17 cellular contexts compared by ENCODE assay signal in genomic region chr22:42324566-42324965, GRCh38. TPM values are rescaled to one million over a fixed set of nuclear protein-coding genes. Genes with fewer than 3 reads are reported as not detected.
DNase-seq lines count a peak whose midpoint lies in the region; ATAC-seq and TF ChIP-seq lines count a peak whose summit lies in the region.
"Had no signal": no experiment of that assay in that cellular context is flagged by ENCODE, and none has a peak within 500 bp of the region (broad histone marks: within the 10 kb centered on the region; RNA-seq: fewer than 3 reads in every experiment).

No MANE protein-coding gene starts in this region.

- H3K27me3 Mint-ChIP-seq in activated T-cell treated with anti-CD3 and anti-CD28 coated beads, Interleukin-2, amount 50 U/mL, for 72 hours (ENCODE audit: low read depth): no peaks in the 10 kb centered on the region
- H3K27me3 Mint-ChIP-seq in activated naive CD8-positive, alpha-beta T cell: no peaks in the 10 kb centered on the region

- H4K91ac ChIP-seq in neuronal stem cell (ENCODE audit: low read depth, low read length, poor library complexity): no peak overlapping the region

- peak overlapping the region; percentile 78 for H2AK5ac ChIP-seq in neuronal stem cell (ENCODE audit: low read depth, low read length)

- no peak overlapping the region for H3K14ac ChIP-seq in neuronal stem cell (ENCODE audit: low read length)

- peak overlapping the region in 1 of 2 donors; percentile 19 for H3K4me3 Mint-ChIP-seq in activated T-cell treated with anti-CD3 and anti-CD28 coated beads, Interleukin-2, amount 50 U/mL, for 72 hours
- H3K4me3 Mint-ChIP-seq in activated naive CD8-positive, alpha-beta T cell: no peak overlapping the region

- H4K8ac ChIP-seq in neuronal stem cell (ENCODE audit: low read depth, low read length): no peak overlapping the region

- peaks cover 2% of the 10 kb centered on the region for H3K79me1 ChIP-seq in neuronal stem cell (ENCODE audit: low read depth, low read length)

- peak overlapping the region; percentile 91 for H3K27ac Mint-ChIP-seq in activated T-cell treated with anti-CD3 and anti-CD28 coated beads, Interleukin-2, amount 50 U/mL, for 72 hours
- peak overlapping the region; percentile 70 for H3K27ac Mint-ChIP-seq in activated naive CD8-positive, alpha-beta T cell

- TF ChIP-seq CTCF in HEK293 (tag by site-specific recombination; IDR thresholded peaks at IDR 0.05): no peak

- no peak overlapping the region for H2BK12ac ChIP-seq in neuronal stem cell (ENCODE audit: low read length)

- H3K9me3 ChIP-seq in HEK293 (ENCODE audit: control insufficient read depth, insufficient read depth, low read depth, low read length) (no peaks in the 10 kb centered on the region), neuronal stem cell (replicated peaks in 1 of 2; ENCODE audit: control insufficient read depth in 2 of 2, insufficient read depth in 1 of 2, low read depth in 1 of 2, low read length in 2 of 2) (no peaks in the 10 kb centered on the region)
- H3K9me3 ChIP-seq: right atrium auricular region, stomach, tibial artery had no signal

- peaks cover 0 to 2% of the 10 kb centered on the region in 2 donors for H3K9me3 Mint-ChIP-seq in activated T-cell treated with anti-CD3 and anti-CD28 coated beads, Interleukin-2, amount 50 U/mL, for 72 hours
- H3K9me3 Mint-ChIP-seq in activated naive CD8-positive, alpha-beta T cell (ENCODE audit: low read depth): no peaks in the 10 kb centered on the region

- no CpG with 5 or more reads among the region's 5 CpGs for WGBS in neuronal stem cell (ENCODE audit: extremely low coverage in 2 of 2, insufficient read length in 2 of 2, insufficient replicate concordance in 1 of 2), 2 donors

- H3K4me1 Mint-ChIP-seq in activated T-cell treated with anti-CD3 and anti-CD28 coated beads, Interleukin-2, amount 50 U/mL, for 72 hours (ENCODE audit: low read depth): peaks cover 44% of the 10 kb centered on the region
- H3K4me1 Mint-ChIP-seq in activated naive CD8-positive, alpha-beta T cell (ENCODE audit: low read depth): peaks cover 44% of the 10 kb centered on the region

- H2AFZ ChIP-seq in neuronal stem cell (ENCODE audit: low read length): no peak overlapping the region
- H2AFZ ChIP-seq: parathyroid adenoma had no signal

- no peak overlapping the region for H2BK120ac ChIP-seq in neuronal stem cell (ENCODE audit: low read depth, low read length)

- H3K4me1 ChIP-seq in HEK293 (ENCODE audit: control insufficient read depth, insufficient read depth, low read length): peaks cover 11% of the 10 kb centered on the region
- peaks cover 11 to 30% of the 10 kb centered on the region in 2 donors for H3K4me1 ChIP-seq in neuronal stem cell (ENCODE audit: control insufficient read depth in 2 of 2, insufficient read depth in 1 of 2, low read depth in 1 of 2, low read length in 2 of 2)
- H3K4me1 ChIP-seq: parathyroid adenoma had no signal

- H3K18ac ChIP-seq in neuronal stem cell (ENCODE audit: low read length): no peak overlapping the region

- POLR2A ChIA-PET in HEK293 (lab: Yijun Ruan, JAX): no interaction called here

- H3K4me3 ChIP-seq in HEK293 (ENCODE audit: low read depth, low read length) (no peak overlapping the region), neuronal stem cell (ENCODE audit: low read length in 2 of 2) (no peak overlapping the region)
- H3K4me3 ChIP-seq: K562, right atrium auricular region, stomach, tibial artery had no signal

- no peak overlapping the region for H3K4me2 ChIP-seq in neuronal stem cell (ENCODE audit: insufficient read depth, low read length, poor library complexity, severe bottlenecking)

- no peak overlapping the region for H3K9ac ChIP-seq in neuronal stem cell (ENCODE audit: low read depth, low read length, poor library complexity)
- H3K9ac ChIP-seq: parathyroid adenoma had no signal

- no peaks in the 10 kb centered on the region for H3K36me3 ChIP-seq in HEK293 (ENCODE audit: control insufficient read depth in 2 of 2, insufficient read depth in 1 of 2, low read length in 2 of 2)
- no peaks in the 10 kb centered on the region for H3K36me3 ChIP-seq in neuronal stem cell (replicated peaks in 1 of 2; ENCODE audit: control insufficient read depth in 2 of 2, insufficient read depth in 2 of 2, low read length in 2 of 2)
- H3K36me3 ChIP-seq: right atrium auricular region, stomach, tibial artery had no signal

- no peak overlapping the region for H2BK15ac ChIP-seq in neuronal stem cell (ENCODE audit: low read length)

- H3K36me3 Mint-ChIP-seq in activated T-cell treated with anti-CD3 and anti-CD28 coated beads, Interleukin-2, amount 50 U/mL, for 72 hours (ENCODE audit: insufficient read depth in 2 of 2): peaks cover 0 to 3% of the 10 kb centered on the region in 2 donors
- H3K36me3 Mint-ChIP-seq in activated naive CD8-positive, alpha-beta T cell: no peaks in the 10 kb centered on the region

- CTCF ChIA-PET in HEK293 (lab: Yijun Ruan, JAX): no interaction called here

- H3K23ac ChIP-seq in neuronal stem cell (ENCODE audit: low read depth, low read length, poor library complexity): peak overlapping the region; percentile 26

- H2BK5ac ChIP-seq in neuronal stem cell (ENCODE audit: low read length): no peak overlapping the region

- no peak for DNase-seq in activated T-cell treated with anti-CD3 and anti-CD28 coated beads, Interleukin-2, amount 50 U/mL, for 72 hours
- DNase-seq in activated T-cell treated with anti-CD3 and anti-CD28 coated beads for 4 hours: no peak
- DNase-seq in neuronal stem cell (ENCODE audit: low spot score): no peak
- no peak for DNase-seq in SIG-M5 (lab: John Stamatoyannopoulos, UW)
- DNase-seq: cerebellar nuclear complex, NCI-H1436 treated with DMSO at 0.1 percent for 48 hours, NCI-H526 treated with DMSO at 0.1 percent for 48 hours, stomach, T-helper 9 cell, tibial artery had no signal

- no peak overlapping the region for H3K4ac ChIP-seq in neuronal stem cell (ENCODE audit: low read length)

- H3K27me3 ChIP-seq in neuronal stem cell (ENCODE audit: control insufficient read depth in 3 of 3, insufficient read depth in 3 of 3, low read depth in 1 of 3, low read length in 3 of 3): no peaks in the 10 kb centered on the region
- H3K27me3 ChIP-seq: right atrium auricular region, stomach had no signal

- no peak for ATAC-seq in activated T-cell treated with anti-CD3 and anti-CD28 coated beads, Interleukin-2, amount 50 U/mL, for 72 hours (replicated peaks in 1 of 2)
- ATAC-seq in GM18873 (IDR thresholded peaks at IDR 0.05; ENCODE audit: low FRiP score, unreplicated experiment) (no peak), HG02981 (IDR thresholded peaks at IDR 0.05; ENCODE audit: unreplicated experiment) (no peak)
- ATAC-seq: K562 had no signal

- H3K27ac ChIP-seq in HEK293 (ENCODE audit: extremely low read depth, low read depth, low read length) (no peak overlapping the region), neuronal stem cell (replicated peaks; ENCODE audit: low read length) (no peak overlapping the region)
- H3K27ac ChIP-seq: parathyroid adenoma, right atrium auricular region, stomach, tibial artery had no signal

TF ChIP-seq in HEK293, 187 proteins besides CTCF, POLR2A, EP300 and RAD21:
- peak; percentile 43; the same call in 1 of the 2 replicates for TF ChIP-seq FEZF1 (tag by site-specific recombination; IDR thresholded peaks at IDR 0.05)
- TF ChIP-seq, protein P1, sequence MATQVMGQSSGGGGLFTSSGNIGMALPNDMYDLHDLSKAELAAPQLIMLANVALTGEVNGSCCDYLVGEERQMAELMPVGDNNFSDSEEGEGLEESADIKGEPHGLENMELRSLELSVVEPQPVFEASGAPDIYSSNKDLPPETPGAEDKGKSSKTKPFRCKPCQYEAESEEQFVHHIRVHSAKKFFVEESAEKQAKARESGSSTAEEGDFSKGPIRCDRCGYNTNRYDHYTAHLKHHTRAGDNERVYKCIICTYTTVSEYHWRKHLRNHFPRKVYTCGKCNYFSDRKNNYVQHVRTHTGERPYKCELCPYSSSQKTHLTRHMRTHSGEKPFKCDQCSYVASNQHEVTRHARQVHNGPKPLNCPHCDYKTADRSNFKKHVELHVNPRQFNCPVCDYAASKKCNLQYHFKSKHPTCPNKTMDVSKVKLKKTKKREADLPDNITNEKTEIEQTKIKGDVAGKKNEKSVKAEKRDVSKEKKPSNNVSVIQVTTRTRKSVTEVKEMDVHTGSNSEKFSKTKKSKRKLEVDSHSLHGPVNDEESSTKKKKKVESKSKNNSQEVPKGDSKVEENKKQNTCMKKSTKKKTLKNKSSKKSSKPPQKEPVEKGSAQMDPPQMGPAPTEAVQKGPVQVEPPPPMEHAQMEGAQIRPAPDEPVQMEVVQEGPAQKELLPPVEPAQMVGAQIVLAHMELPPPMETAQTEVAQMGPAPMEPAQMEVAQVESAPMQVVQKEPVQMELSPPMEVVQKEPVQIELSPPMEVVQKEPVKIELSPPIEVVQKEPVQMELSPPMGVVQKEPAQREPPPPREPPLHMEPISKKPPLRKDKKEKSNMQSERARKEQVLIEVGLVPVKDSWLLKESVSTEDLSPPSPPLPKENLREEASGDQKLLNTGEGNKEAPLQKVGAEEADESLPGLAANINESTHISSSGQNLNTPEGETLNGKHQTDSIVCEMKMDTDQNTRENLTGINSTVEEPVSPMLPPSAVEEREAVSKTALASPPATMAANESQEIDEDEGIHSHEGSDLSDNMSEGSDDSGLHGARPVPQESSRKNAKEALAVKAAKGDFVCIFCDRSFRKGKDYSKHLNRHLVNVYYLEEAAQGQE (tag by site-specific recombination; IDR thresholded peaks at IDR 0.05): no peak

RNA-seq across cellular contexts. Expression of gene TCF20, which starts 54.1 kb away (rescaled TPM):
- total RNA-seq in activated T-cell treated with anti-CD3 and anti-CD28 coated beads, Interleukin-2, amount 50 U/mL, for 72 hours: 10 to 100 TPM; 64.0 to 82.8 TPM
- 18.5 TPM for polyA plus RNA-seq in neuronal stem cell (2013, experiment 1 of 2)
- 19.2 TPM for polyA plus RNA-seq in neuronal stem cell (2013, experiment 2 of 2)
